16 cellular contexts compared by ENCODE assay signal in genomic region chr14:99177876-99178630, GRCh38.
A peak's percentile ranks its signal among the peaks of the same experiment; 100 is the strongest.
DNase-seq lines count a peak whose midpoint lies in the region; ATAC-seq and TF ChIP-seq lines count a peak whose summit lies in the region.
"Had no signal": no experiment of that assay in that cellular context is flagged by ENCODE, and none has a peak within 500 bp of the region (broad histone marks: within the 10 kb centered on the region; RNA-seq: fewer than 3 reads in every experiment).

No MANE protein-coding gene starts in this region.

- H3K4me1 Mint-ChIP-seq in activated CD4-positive, alpha-beta T cell treated with anti-CD3 and anti-CD28 coated beads, Interleukin-2, amount 10 ng/mL, durations not matched to agents 7 days and 5 days = peaks cover 64% of the 10 kb centered on the region
- H3K4me1 Mint-ChIP-seq in activated CD4-positive, alpha-beta memory T cell treated with anti-CD3 and anti-CD28 coated beads for 36 hours (ENCODE audit: low read depth) = peaks cover 49% of the 10 kb centered on the region
- H3K4me1 Mint-ChIP-seq in endothelial cell (ENCODE audit: unreplicated experiment) = peaks cover 11% of the 10 kb centered on the region
- H3K4me1 Mint-ChIP-seq in stimulated activated effector memory CD8-positive, alpha-beta T cell treated with anti-CD3 and anti-CD28 coated beads, Interleukin-12 subunit alpha, Interleukin-12 subunit beta, amount 100 ng/mL, for 72 hours = peaks cover 45% of the 10 kb centered on the region

- H3K9me3 Mint-ChIP-seq in activated CD4-positive, alpha-beta T cell treated with anti-CD3 and anti-CD28 coated beads, Interleukin-2, amount 10 ng/mL, durations not matched to agents 7 days and 5 days = no peaks in the 10 kb centered on the region
- peaks cover 8% of the 10 kb centered on the region for H3K9me3 Mint-ChIP-seq in activated CD4-positive, alpha-beta memory T cell treated with anti-CD3 and anti-CD28 coated beads for 36 hours
- no peaks in the 10 kb centered on the region for H3K9me3 Mint-ChIP-seq in endothelial cell (ENCODE audit: unreplicated experiment)
- H3K9me3 Mint-ChIP-seq in stimulated activated effector memory CD8-positive, alpha-beta T cell treated with anti-CD3 and anti-CD28 coated beads, Interleukin-12 subunit alpha, Interleukin-12 subunit beta, amount 100 ng/mL, for 72 hours = no peaks in the 10 kb centered on the region

- CTCF ChIA-PET in activated CD4-positive, alpha-beta T cell treated with anti-CD3 and anti-CD28 coated beads, Interleukin-2, amount 10 ng/mL, durations not matched to agents 7 days and 5 days (lab: Charles Lee) = interaction anchor here (1.2 kb wide), 1 partner anchor 10 kb away, joined by 3 read pairs; no protein-coding TSS in a partner anchor
- CTCF ChIA-PET in activated CD4-positive, alpha-beta memory T cell treated with anti-CD3 and anti-CD28 coated beads for 36 hours (lab: Charles Lee) = interaction anchor here (1.0 to 1.9 kb wide), 5 partner anchors 10 to 1039 kb away, joined by 3 to 5 read pairs (median 3); no protein-coding TSS in a partner anchor

- DNase-seq in activated CD4-positive, alpha-beta T cell treated with anti-CD3 and anti-CD28 coated beads, Interleukin-2, amount 10 ng/mL, durations not matched to agents 7 days and 5 days = no peak
- DNase-seq in activated CD4-positive, alpha-beta T cell treated with anti-CD3 and anti-CD28 coated beads, Interleukin-2, amount 50 U/mL, for 48 hours = no peak
- peak; percentile 6 for DNase-seq in activated CD4-positive, alpha-beta memory T cell treated with anti-CD3 and anti-CD28 coated beads for 36 hours
- no peak for DNase-seq in endothelial cell (ENCODE audit: low spot score)
- no peak for DNase-seq in stimulated activated effector memory CD8-positive, alpha-beta T cell treated with anti-CD3 and anti-CD28 coated beads, Interleukin-12 subunit alpha, Interleukin-12 subunit beta, amount 100 ng/mL, for 72 hours (ENCODE audit: low spot score in 2 of 2)
- no peak for DNase-seq in stimulated activated CD4-positive, alpha-beta T cell treated with anti-CD3 and anti-CD28 coated beads, Interleukin-4, amount 100 ng/mL, for 1 hour
- DNase-seq: ACHN; activated CD4-positive, alpha-beta T cell treated with anti-CD3 and anti-CD28 coated beads for 1 hour; Caco-2; GF-D8; left ventricle myocardium inferior; NCI-H1694; NCI-H526 treated with DMSO at 0.1 percent for 48 hours; stimulated activated CD4-positive, alpha-beta T cell treated with anti-CD3 and anti-CD28 coated beads, Interleukin-1b, Interleukin-23, amount 100 ng/mL, for 48 hours had no signal

- H3K27ac Mint-ChIP-seq in activated CD4-positive, alpha-beta T cell treated with anti-CD3 and anti-CD28 coated beads, Interleukin-2, amount 10 ng/mL, durations not matched to agents 7 days and 5 days = peak overlapping the region; percentile 82
- peak overlapping the region; percentile 88 for H3K27ac Mint-ChIP-seq in activated CD4-positive, alpha-beta memory T cell treated with anti-CD3 and anti-CD28 coated beads for 36 hours
- H3K27ac Mint-ChIP-seq in endothelial cell (ENCODE audit: unreplicated experiment) = peak overlapping the region; percentile 39
- peak overlapping the region; percentile 92 for H3K27ac Mint-ChIP-seq in stimulated activated effector memory CD8-positive, alpha-beta T cell treated with anti-CD3 and anti-CD28 coated beads, Interleukin-12 subunit alpha, Interleukin-12 subunit beta, amount 100 ng/mL, for 72 hours

- no peaks in the 10 kb centered on the region for H3K27me3 Mint-ChIP-seq in activated CD4-positive, alpha-beta T cell treated with anti-CD3 and anti-CD28 coated beads, Interleukin-2, amount 10 ng/mL, durations not matched to agents 7 days and 5 days
- no peaks in the 10 kb centered on the region for H3K27me3 Mint-ChIP-seq in activated CD4-positive, alpha-beta memory T cell treated with anti-CD3 and anti-CD28 coated beads for 36 hours
- H3K27me3 Mint-ChIP-seq in endothelial cell (ENCODE audit: unreplicated experiment) = peaks cover 2% of the 10 kb centered on the region

- peaks cover 66% of the 10 kb centered on the region for H3K36me3 Mint-ChIP-seq in activated CD4-positive, alpha-beta T cell treated with anti-CD3 and anti-CD28 coated beads, Interleukin-2, amount 10 ng/mL, durations not matched to agents 7 days and 5 days (ENCODE audit: low read depth)
- peaks cover 53% of the 10 kb centered on the region for H3K36me3 Mint-ChIP-seq in activated CD4-positive, alpha-beta memory T cell treated with anti-CD3 and anti-CD28 coated beads for 36 hours
- no peaks in the 10 kb centered on the region for H3K36me3 Mint-ChIP-seq in endothelial cell (ENCODE audit: low read depth, unreplicated experiment)
- peaks cover 89% of the 10 kb centered on the region for H3K36me3 Mint-ChIP-seq in stimulated activated effector memory CD8-positive, alpha-beta T cell treated with anti-CD3 and anti-CD28 coated beads, Interleukin-12 subunit alpha, Interleukin-12 subunit beta, amount 100 ng/mL, for 72 hours

- H3K4me3 Mint-ChIP-seq in activated CD4-positive, alpha-beta T cell treated with anti-CD3 and anti-CD28 coated beads, Interleukin-2, amount 10 ng/mL, durations not matched to agents 7 days and 5 days = no peak overlapping the region
- no peak overlapping the region for H3K4me3 Mint-ChIP-seq in activated CD4-positive, alpha-beta memory T cell treated with anti-CD3 and anti-CD28 coated beads for 36 hours
- H3K4me3 Mint-ChIP-seq in endothelial cell (ENCODE audit: unreplicated experiment) = no peak overlapping the region
- H3K4me3 Mint-ChIP-seq in stimulated activated effector memory CD8-positive, alpha-beta T cell treated with anti-CD3 and anti-CD28 coated beads, Interleukin-12 subunit alpha, Interleukin-12 subunit beta, amount 100 ng/mL, for 72 hours = no peak overlapping the region

- no peak for ATAC-seq in stimulated activated effector memory CD8-positive, alpha-beta T cell treated with anti-CD3 and anti-CD28 coated beads, Interleukin-12 subunit alpha, Interleukin-12 subunit beta, amount 100 ng/mL, for 72 hours
- no peak for ATAC-seq in GM21717 (IDR thresholded peaks at IDR 0.05; ENCODE audit: unreplicated experiment)
- ATAC-seq in HG03135 (IDR thresholded peaks at IDR 0.05; ENCODE audit: unreplicated experiment) = no peak

- intact Hi-C loops in activated CD4-positive, alpha-beta memory T cell treated with anti-CD3 and anti-CD28 coated beads for 36 hours (cut with micrococcal nuclease) = no loop called here

- TF ChIP-seq CTCF in endothelial cell (IDR thresholded peaks at IDR 0.05; ENCODE audit: unreplicated experiment) = no peak

- POLR2A ChIA-PET in activated CD4-positive, alpha-beta T cell treated with anti-CD3 and anti-CD28 coated beads, Interleukin-2, amount 10 ng/mL, durations not matched to agents 7 days and 5 days (lab: Charles Lee) = interaction anchor here (0.7 kb wide), 1 partner anchor 112 kb away, joined by 3 read pairs; no protein-coding TSS in a partner anchor
- POLR2A ChIA-PET in activated CD4-positive, alpha-beta memory T cell treated with anti-CD3 and anti-CD28 coated beads for 36 hours (lab: Charles Lee) = interaction anchor here (1.0 kb wide), 1 partner anchor 8 kb away, joined by 5 read pairs; no protein-coding TSS in a partner anchor

Comparison
In these comparisons a context has a peak if more than half of its experiments do, and no peak if none do; other contexts are left out.
1. H3K27ac Mint-ChIP-seq: peak in every context shown above with its lines; median percentile 92 in stimulated activated effector memory CD8-positive, alpha-beta T cell treated with anti-CD3 and anti-CD28 coated beads, Interleukin-12 subunit alpha, Interleukin-12 subunit beta, amount 100 ng/mL, for 72 hours; 88 in activated CD4-positive, alpha-beta memory T cell treated with anti-CD3 and anti-CD28 coated beads for 36 hours; 82 in activated CD4-positive, alpha-beta T cell treated with anti-CD3 and anti-CD28 coated beads, Interleukin-2, amount 10 ng/mL, durations not matched to agents 7 days and 5 days; 39 in endothelial cell.